In the genomic region with DNA sequence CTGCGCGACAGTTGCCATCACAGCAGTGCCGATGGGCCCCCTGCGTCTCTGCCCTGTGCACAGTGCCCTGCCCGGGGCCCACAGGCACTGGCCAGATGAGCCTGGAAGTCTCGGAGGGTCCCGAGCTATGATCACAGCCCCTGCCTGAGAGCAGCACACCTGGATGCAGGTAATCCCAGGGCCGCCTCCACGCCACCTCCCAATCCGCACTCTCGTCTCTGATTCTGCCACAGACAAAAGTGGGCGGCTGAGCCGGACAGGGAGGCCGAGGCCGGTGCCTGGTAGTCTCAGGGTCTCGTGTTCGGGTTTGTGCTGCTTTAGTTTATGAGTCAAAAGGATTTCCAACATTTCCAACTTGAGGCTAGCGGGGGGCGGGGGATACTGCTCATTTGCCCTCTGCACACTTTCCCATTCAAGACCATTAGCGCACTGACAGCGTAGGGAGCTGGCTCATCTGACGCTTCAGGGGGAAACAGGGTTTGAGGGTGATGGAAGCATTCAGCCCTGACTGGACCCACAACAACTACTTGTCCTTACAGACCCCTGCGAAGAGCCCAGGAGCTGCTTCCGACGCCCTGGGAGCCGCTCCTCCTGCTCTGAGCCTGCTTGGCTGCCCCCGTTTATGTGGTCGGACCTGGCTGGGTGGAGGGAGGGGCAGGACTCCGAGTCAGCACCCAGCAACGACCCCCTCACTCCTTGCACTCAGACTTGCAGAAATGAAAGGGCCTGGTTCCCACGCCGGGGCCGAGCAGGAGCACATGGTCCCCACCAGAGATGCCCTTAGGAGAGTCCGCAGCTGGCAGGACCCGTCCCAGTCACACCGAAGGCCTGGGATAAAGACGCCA, we compare ENCODE assay signal across 20 cellular contexts.
"Had no signal": no experiment of that assay in that cellular context is flagged by ENCODE, and none has a peak within 500 bp of the region (broad histone marks: within the 10 kb centered on the region; RNA-seq: fewer than 3 reads in every experiment).

No MANE protein-coding gene starts in this region.

- H3K36me3 Mint-ChIP-seq: activated naive CD4-positive, alpha-beta T cell treated with anti-CD3 and anti-CD28 coated beads, Interleukin-2, amount 50 U/mL, for 24 hours; neural progenitor cell; type B pancreatic cell had no signal

- H3K9me3 ChIP-seq: ovary, stomach, testis had no signal

- H3K4me3 Mint-ChIP-seq: activated naive CD4-positive, alpha-beta T cell treated with anti-CD3 and anti-CD28 coated beads, Interleukin-2, amount 50 U/mL, for 24 hours; neural progenitor cell; T-helper 1 cell treated with Interleukin-12 subunit alpha and Interleukin-12 subunit beta and Interleukin-4 antibody, amounts not matched to agents 30 μg/mL and 1 μg/mL, for 36 hours; type B pancreatic cell had no signal

- H3K27me3 Mint-ChIP-seq: type B pancreatic cell had no signal

- H3K9me3 Mint-ChIP-seq: activated naive CD4-positive, alpha-beta T cell treated with anti-CD3 and anti-CD28 coated beads, Interleukin-2, amount 50 U/mL, for 24 hours; neural progenitor cell; T-helper 1 cell treated with Interleukin-12 subunit alpha and Interleukin-12 subunit beta and Interleukin-4 antibody, amounts not matched to agents 30 μg/mL and 1 μg/mL, for 36 hours; type B pancreatic cell had no signal

- H3K36me3 ChIP-seq: neural progenitor cell, ovary, stomach had no signal

- H3K27me3 ChIP-seq: hepatocyte, neural progenitor cell, ovary, testis had no signal

- ATAC-seq: activated CD4-positive, CD25-positive, alpha-beta regulatory T cell treated with anti-CD3 and anti-CD28 coated beads, Interleukin-2, amount 50 U/mL, for 24 hours; left colon had no signal

- DNase-seq: activated CD4-positive, alpha-beta T cell treated with anti-CD3 and anti-CD28 coated beads, Interleukin-2, amount 50 U/mL, for 1 hour; activated CD8-positive, alpha-beta memory T cell treated with anti-CD3 and anti-CD28 coated beads for 24 hours; activated CD8-positive, alpha-beta memory T cell treated with anti-CD3 and anti-CD28 coated beads, Interleukin-2, amount 50 U/mL, for 48 hours; activated gamma-delta T cell; activated T-cell treated with anti-CD3 and anti-CD28 coated beads, Interleukin-2, amount 50 U/mL, for 48 hours; caudate nucleus; left colon; mammary epithelial cell; midbrain; stimulated activated CD4-positive, alpha-beta T cell treated with anti-CD3 and anti-CD28 coated beads, Interleukin-2, amount 100 ng/mL, for 48 hours; stomach; testis had no signal

- H3K4me3 ChIP-seq: dorsolateral prefrontal cortex, hepatocyte, neural progenitor cell, ovary, stomach, testis had no signal

- H3K4me1 ChIP-seq: neural progenitor cell, stomach, testis had no signal

- H3K27ac Mint-ChIP-seq: activated naive CD4-positive, alpha-beta T cell treated with anti-CD3 and anti-CD28 coated beads, Interleukin-2, amount 50 U/mL, for 24 hours; neural progenitor cell; T-helper 1 cell treated with Interleukin-12 subunit alpha and Interleukin-12 subunit beta and Interleukin-4 antibody, amounts not matched to agents 30 μg/mL and 1 μg/mL, for 36 hours; type B pancreatic cell had no signal

- H3K27ac ChIP-seq: dorsolateral prefrontal cortex, hepatocyte, neural progenitor cell, ovary, stomach, testis had no signal
